1 cellular context compared by ENCODE assay signal in the genomic region with DNA sequence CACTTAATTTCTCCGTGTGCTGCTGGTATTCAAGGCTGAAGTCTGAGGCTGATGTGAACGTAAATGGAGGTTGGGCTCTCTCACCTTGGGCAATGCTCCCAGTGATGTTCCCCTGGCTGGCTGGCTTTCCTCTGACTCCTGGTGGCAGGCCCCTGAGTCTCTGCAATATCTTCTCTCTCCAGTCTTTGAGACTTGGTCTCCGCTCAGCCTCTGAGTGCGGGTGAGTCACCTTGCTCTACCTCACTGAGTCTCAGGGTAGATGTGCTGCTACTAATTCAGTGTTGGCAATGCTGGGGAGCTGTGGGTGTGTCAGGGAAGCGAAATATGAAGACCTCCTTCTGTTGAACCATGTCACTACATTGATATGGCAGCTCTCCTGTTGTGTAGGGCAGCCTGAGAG.
TF ChIP-seq lines count a peak whose summit lies in the region.

No MANE protein-coding gene starts in this region.

TF ChIP-seq in K562, 482 proteins besides CTCF, POLR2A, EP300 and RAD21 (continued from another document):
- TF ChIP-seq ZNF3 (CRISPR knock-in tag; IDR thresholded peaks at IDR 0.05) (no peak), ZNF318 (IDR thresholded peaks at IDR 0.05; ENCODE audit: borderline replicate concordance in 1 of 2, low read depth in 1 of 2) (no peak), E2F3 (CRISPR knock-in tag; IDR thresholded peaks at IDR 0.05) (no peak), GATAD2A (IDR thresholded peaks at IDR 0.05) (no peak)
